ENCODE assay signal across 17 cellular contexts in the genomic region with DNA sequence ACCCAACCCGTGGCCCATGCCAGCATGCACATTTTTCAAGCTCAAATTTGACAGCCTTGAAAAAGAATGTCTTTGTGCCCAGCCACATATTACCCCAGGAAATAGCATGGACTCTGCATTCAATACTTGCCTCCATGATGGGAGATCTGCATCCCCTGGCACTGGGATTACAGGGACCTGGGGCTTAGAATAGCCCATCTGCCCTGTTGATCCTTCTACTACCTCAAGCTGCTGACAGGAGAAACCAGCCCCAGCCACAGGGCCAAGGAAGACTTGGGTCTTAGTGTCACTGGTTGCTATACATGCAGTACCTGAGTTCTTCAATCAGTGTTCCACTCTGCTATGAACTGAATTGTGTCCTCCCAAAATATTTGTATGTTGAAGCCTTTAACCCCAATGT.
DNase-seq lines count a peak whose midpoint lies in the region; ATAC-seq, FAIRE-seq and TF ChIP-seq lines count a peak whose summit lies in the region.
"Had no signal": no experiment of that assay in that cellular context is flagged by ENCODE, and none has a peak within 500 bp of the region (broad histone marks: within the 10 kb centered on the region; RNA-seq: fewer than 3 reads in every experiment).

No MANE protein-coding gene starts in this region.

- DNase-seq in activated CD8-positive, alpha-beta T cell treated with anti-CD3 and anti-CD28 coated beads, Interleukin-2, amount 10 ng/mL, durations not matched to agents 7 days and 5 days = no peak
- no peak for DNase-seq in activated CD8-positive, alpha-beta T cell treated with anti-CD3 and anti-CD28 coated beads for 36 hours
- no peak for DNase-seq in H1 (ENCODE audit: low read depth in 1 of 2, low spot score in 2 of 2)
- DNase-seq in type B pancreatic cell (ENCODE audit: extremely low spot score, unreplicated experiment) = no peak
- no peak for DNase-seq in NCI-H187 treated with DMSO at 0.1 percent for 48 hours (lab: John Stamatoyannopoulos, UW)
- no peak for DNase-seq in tibial artery
- DNase-seq: CD4-positive, alpha-beta T cell; DMS79 treated with DMSO at 0.1 percent for 48 hours; GM23248; NCI-H2029; NCI-H2171 treated with DMSO at 0.1 percent for 48 hours; NCI-H446 treated with DMSO at 0.1 percent for 48 hours; NCI-H774; PC-9 had no signal

- H2BK15ac ChIP-seq in H1 (ENCODE audit: low read length) = no peak overlapping the region

- no peak for TF ChIP-seq POLR2A in H1 (IDR thresholded peaks at IDR 0.05; ENCODE audit: control extremely low read depth in 1 of 2, low read depth in 2 of 2, low read length in 2 of 2)

- no peak overlapping the region for H2AK5ac ChIP-seq in H1 (ENCODE audit: low read depth, low read length)

- no peaks in the 10 kb centered on the region for H3K36me3 ChIP-seq in H1 (ENCODE audit: control insufficient read depth in 2 of 4, insufficient read depth in 4 of 4, low read length in 3 of 4)
- H3K36me3 ChIP-seq in tibial artery = no peaks in the 10 kb centered on the region

- H3K27me3 Mint-ChIP-seq in activated CD8-positive, alpha-beta T cell treated with anti-CD3 and anti-CD28 coated beads, Interleukin-2, amount 10 ng/mL, durations not matched to agents 7 days and 5 days (ENCODE audit: low read depth) = no peaks in the 10 kb centered on the region
- no peaks in the 10 kb centered on the region for H3K27me3 Mint-ChIP-seq in activated CD8-positive, alpha-beta T cell treated with anti-CD3 and anti-CD28 coated beads for 36 hours
- H3K27me3 Mint-ChIP-seq in IgD-negative memory B cell (no peaks in the 10 kb centered on the region), type B pancreatic cell (no peaks in the 10 kb centered on the region)
- H3K27me3 Mint-ChIP-seq: CD4-positive, alpha-beta T cell had no signal

- no peak for TF ChIP-seq RAD21 in H1 (IDR thresholded peaks at IDR 0.05 in 1 of 2, conservative IDR thresholded peaks at IDR 0.05 in 1 of 2; ENCODE audit: low read depth in 2 of 2, low read length in 2 of 2)

- WGBS in H1 (ENCODE audit: extremely low coverage in 1 of 2, insufficient coverage in 1 of 2, insufficient read length in 1 of 2, insufficient replicate concordance in 2 of 2, low coverage in 1 of 2, low lambda C conversion rate in 2 of 2, missing lambda C conversion rate in 1 of 2), 2 experiments = 93% methylated on average over 1 of the region's 1 CpG; no CpG with 5 or more reads in 1 of the 2 experiments

- no peaks in the 10 kb centered on the region for H3K79me1 ChIP-seq in H1 (ENCODE audit: low read depth, low read length)

- H3K9ac ChIP-seq in H1 (replicated peaks in 1 of 4; ENCODE audit: extremely low read depth in 1 of 4, low read depth in 3 of 4, low read length in 3 of 4) = no peak overlapping the region
- H3K9ac ChIP-seq: GM23248 had no signal

- CTCF ChIA-PET in activated CD8-positive, alpha-beta T cell treated with anti-CD3 and anti-CD28 coated beads, Interleukin-2, amount 10 ng/mL, durations not matched to agents 7 days and 5 days (lab: Charles Lee) = interaction anchor here (0.7 to 7.3 kb wide), 13 partner anchors 9 to 158 kb away, joined by 3 to 121 read pairs (median 4); partner anchors contain the start of gene IRF2BPL
- CTCF ChIA-PET in activated CD8-positive, alpha-beta T cell treated with anti-CD3 and anti-CD28 coated beads for 36 hours (lab: Charles Lee) = interaction anchor here (1.0 to 7.3 kb wide), 6 partner anchors 36 to 206 kb away, joined by 3 to 103 read pairs (median 48); no protein-coding TSS in a partner anchor
- CTCF ChIA-PET in H1 (lab: Charles Lee; ENCODE audit: partially characterized antibody) = interaction anchor here (0.8 to 24.1 kb wide), 18 partner anchors 9 to 298 kb away, joined by 3 to 424 read pairs (median 82); no protein-coding TSS in a partner anchor

- no peak overlapping the region for H3K56ac ChIP-seq in H1 (replicated peaks; ENCODE audit: insufficient read length, low read depth, low read length)

- H3K9me3 ChIP-seq in H1 (ENCODE audit: insufficient read depth in 2 of 2, low read depth in 1 of 2, low read length in 1 of 2) (no peaks in the 10 kb centered on the region), tibial artery (no peaks in the 10 kb centered on the region)

- H3K79me2 ChIP-seq in H1 (ENCODE audit: control insufficient read depth in 1 of 2, insufficient read depth in 2 of 2, low read length in 2 of 2) = no peaks in the 10 kb centered on the region

- H3K18ac ChIP-seq in H1 (ENCODE audit: extremely low read depth, low read length) = no peak overlapping the region

- peak overlapping the region; percentile 64 for H3K27ac Mint-ChIP-seq in activated CD8-positive, alpha-beta T cell treated with anti-CD3 and anti-CD28 coated beads, Interleukin-2, amount 10 ng/mL, durations not matched to agents 7 days and 5 days
- H3K27ac Mint-ChIP-seq in activated CD8-positive, alpha-beta T cell treated with anti-CD3 and anti-CD28 coated beads for 36 hours = no peak overlapping the region
- H3K27ac Mint-ChIP-seq in IgD-negative memory B cell (peak overlapping the region in 2 of 3 donors; percentile 71 to 79), type B pancreatic cell (peak overlapping the region; percentile 38)
- H3K27ac Mint-ChIP-seq: CD4-positive, alpha-beta T cell had no signal

- POLR2A ChIA-PET in activated CD8-positive, alpha-beta T cell treated with anti-CD3 and anti-CD28 coated beads, Interleukin-2, amount 10 ng/mL, durations not matched to agents 7 days and 5 days (lab: Charles Lee) = interaction anchor here (0.7 kb wide), 1 partner anchor 49 kb away, joined by 3 read pairs; no protein-coding TSS in a partner anchor
- POLR2A ChIA-PET in activated CD8-positive, alpha-beta T cell treated with anti-CD3 and anti-CD28 coated beads for 36 hours (lab: Charles Lee) = no interaction called here
- POLR2A ChIA-PET in H1 (lab: Charles Lee; ENCODE audit: partially characterized antibody) = interaction anchor here (1.5 kb wide), 1 partner anchor 111 kb away, joined by 3 read pairs; no protein-coding TSS in a partner anchor

- no peak for TF ChIP-seq EP300 in H1 (IDR thresholded peaks at IDR 0.05; ENCODE audit: borderline replicate concordance in 1 of 2, low read depth in 2 of 2, low read length in 2 of 2)

- H4K20me1 ChIP-seq in H1 (replicated peaks in 1 of 2; ENCODE audit: control insufficient read depth in 1 of 2, insufficient read depth in 2 of 2, low read length in 2 of 2) = no peaks in the 10 kb centered on the region

- H3K36me3 Mint-ChIP-seq in activated CD8-positive, alpha-beta T cell treated with anti-CD3 and anti-CD28 coated beads, Interleukin-2, amount 10 ng/mL, durations not matched to agents 7 days and 5 days (ENCODE audit: low read depth) = peaks cover 8% of the 10 kb centered on the region
- peaks cover 4% of the 10 kb centered on the region for H3K36me3 Mint-ChIP-seq in activated CD8-positive, alpha-beta T cell treated with anti-CD3 and anti-CD28 coated beads for 36 hours (ENCODE audit: low read depth)
- no peaks in the 10 kb centered on the region for H3K36me3 Mint-ChIP-seq in IgD-negative memory B cell
- no peaks in the 10 kb centered on the region for H3K36me3 Mint-ChIP-seq in type B pancreatic cell

- no peak for ATAC-seq in activated CD8-positive, alpha-beta T cell treated with anti-CD3 and anti-CD28 coated beads, Interleukin-2, amount 10 ng/mL, durations not matched to agents 7 days and 5 days
- no peak for ATAC-seq in activated CD8-positive, alpha-beta T cell treated with anti-CD3 and anti-CD28 coated beads for 36 hours
- no peak for ATAC-seq in HG03571 (IDR thresholded peaks at IDR 0.05; ENCODE audit: unreplicated experiment)
- ATAC-seq: K562 had no signal

- H3K23ac ChIP-seq in H1 (ENCODE audit: insufficient read length) = no peak overlapping the region

- H3K27ac ChIP-seq in H1 (ENCODE audit: low read depth, low read length) = no peak overlapping the region
- H3K27ac ChIP-seq in tibial artery = no peak overlapping the region
- H3K27ac ChIP-seq: GM23248, PC-9 had no signal

- no peak overlapping the region for H4K91ac ChIP-seq in H1 (replicated peaks; ENCODE audit: insufficient read length, low read length)

- H3K14ac ChIP-seq in H1 (ENCODE audit: insufficient read length) = no peak overlapping the region

- FAIRE-seq in H1 (lab: Jason Lieb, UNC) = no peak
- FAIRE-seq: K562 had no signal

- no peak overlapping the region for H4K8ac ChIP-seq in H1 (ENCODE audit: extremely low read depth, insufficient read depth, low read length)

- TF ChIP-seq CTCF in activated CD8-positive, alpha-beta T cell treated with anti-CD3 and anti-CD28 coated beads for 36 hours (IDR thresholded peaks at IDR 0.05) = no peak
- TF ChIP-seq CTCF in H1 (IDR thresholded peaks at IDR 0.05; ENCODE audit: control extremely low read depth in 1 of 3, insufficient read depth in 1 of 3, low read depth in 1 of 3, low read length in 3 of 3) = no peak
- no peak for TF ChIP-seq CTCF in type B pancreatic cell (conservative IDR thresholded peaks at IDR 0.05)
- no peak for TF ChIP-seq CTCF in tibial artery (IDR thresholded peaks at IDR 0.05)

- no peak overlapping the region for H2BK120ac ChIP-seq in H1 (replicated peaks; ENCODE audit: low read depth, low read length)

- H2AFZ ChIP-seq in H1 (ENCODE audit: low read length) = no peak overlapping the region
- H2AFZ ChIP-seq: GM23248, PC-9 had no signal

- no peak overlapping the region for H3K4me3 Mint-ChIP-seq in activated CD8-positive, alpha-beta T cell treated with anti-CD3 and anti-CD28 coated beads, Interleukin-2, amount 10 ng/mL, durations not matched to agents 7 days and 5 days
- H3K4me3 Mint-ChIP-seq in activated CD8-positive, alpha-beta T cell treated with anti-CD3 and anti-CD28 coated beads for 36 hours = no peak overlapping the region
- H3K4me3 Mint-ChIP-seq in IgD-negative memory B cell (no peak overlapping the region), type B pancreatic cell (no peak overlapping the region)
- H3K4me3 Mint-ChIP-seq: CD4-positive, alpha-beta T cell had no signal

- no peak overlapping the region for H3K4ac ChIP-seq in H1 (replicated peaks; ENCODE audit: insufficient read length, low read depth, low read length)

- H3K4me1 Mint-ChIP-seq in activated CD8-positive, alpha-beta T cell treated with anti-CD3 and anti-CD28 coated beads, Interleukin-2, amount 10 ng/mL, durations not matched to agents 7 days and 5 days (ENCODE audit: low read depth) = peaks cover 66% of the 10 kb centered on the region
- peaks cover 15% of the 10 kb centered on the region for H3K4me1 Mint-ChIP-seq in activated CD8-positive, alpha-beta T cell treated with anti-CD3 and anti-CD28 coated beads for 36 hours (ENCODE audit: low read depth)
- peaks cover 12 to 15% (median 15%) of the 10 kb centered on the region in 3 donors for H3K4me1 Mint-ChIP-seq in IgD-negative memory B cell
- peaks cover 32% of the 10 kb centered on the region for H3K4me1 Mint-ChIP-seq in type B pancreatic cell (ENCODE audit: unreplicated experiment)

- H3K4me3 ChIP-seq in H1 (ENCODE audit: extremely low read depth in 1 of 4, insufficient read depth in 2 of 4, low read depth in 3 of 4, low read length in 4 of 4) (no peak overlapping the region), tibial artery (no peak overlapping the region)
- H3K4me3 ChIP-seq: GM23248, K562, PC-9 had no signal

- no peaks in the 10 kb centered on the region for H3K9me3 Mint-ChIP-seq in activated CD8-positive, alpha-beta T cell treated with anti-CD3 and anti-CD28 coated beads, Interleukin-2, amount 10 ng/mL, durations not matched to agents 7 days and 5 days (ENCODE audit: insufficient read depth)
- peaks cover 2% of the 10 kb centered on the region for H3K9me3 Mint-ChIP-seq in activated CD8-positive, alpha-beta T cell treated with anti-CD3 and anti-CD28 coated beads for 36 hours
- H3K9me3 Mint-ChIP-seq in IgD-negative memory B cell = peaks cover 0 to 3% (median 2%) of the 10 kb centered on the region in 3 donors
- no peaks in the 10 kb centered on the region for H3K9me3 Mint-ChIP-seq in type B pancreatic cell
- H3K9me3 Mint-ChIP-seq: CD4-positive, alpha-beta T cell had no signal

- H3K4me1 ChIP-seq in H1 (replicated peaks in 1 of 4; ENCODE audit: control insufficient read depth in 3 of 4, insufficient read depth in 4 of 4, low read length in 3 of 4) = peaks cover 0 to 3% (median 1%) of the 10 kb centered on the region in 4 experiments; a peak in 2 of 7 replicates
- peaks cover 3 to 28% (median 18%) of the 10 kb centered on the region in 4 donors for H3K4me1 ChIP-seq in tibial artery

- H3K23me2 ChIP-seq in H1 (ENCODE audit: low read depth, low read length) = peaks cover 2% of the 10 kb centered on the region; the same call in 1 of the 2 replicates

- H2BK20ac ChIP-seq in H1 (ENCODE audit: low read length) = 0 out of 2 replicates have a peak overlapping the region, but pooled peaks have one; percentile 18

- H4K5ac ChIP-seq in H1 (ENCODE audit: insufficient read length, low read depth, low read length) = no peak overlapping the region

- H3K27me3 ChIP-seq in H1 (replicated peaks in 1 of 4; ENCODE audit: control insufficient read depth in 3 of 4, extremely low read depth in 1 of 4, insufficient read depth in 3 of 4, low read length in 3 of 4) (no peaks in the 10 kb centered on the region), tibial artery (no peaks in the 10 kb centered on the region)

- H3K4me2 ChIP-seq in H1 (ENCODE audit: insufficient read depth in 1 of 2, low read depth in 2 of 2, low read length in 2 of 2) = no peak overlapping the region
- H3K4me2 ChIP-seq: PC-9 had no signal

- H2BK12ac ChIP-seq in H1 (ENCODE audit: low read depth, low read length) = no peak overlapping the region

- H2BK5ac ChIP-seq in H1 (ENCODE audit: low read depth, low read length) = no peak overlapping the region

- intact Hi-C loops in activated CD8-positive, alpha-beta T cell treated with anti-CD3 and anti-CD28 coated beads for 36 hours (cut with micrococcal nuclease) = loop anchor here (5.0 kb wide), 1 partner anchor 34 kb away; no protein-coding TSS in a partner anchor
- intact Hi-C loops in tibial artery (cut with DNase I; ENCODE audit: low total_unique reads) = no loop called here
